ENCODE assay signal across 26 cellular contexts in the genomic region with DNA sequence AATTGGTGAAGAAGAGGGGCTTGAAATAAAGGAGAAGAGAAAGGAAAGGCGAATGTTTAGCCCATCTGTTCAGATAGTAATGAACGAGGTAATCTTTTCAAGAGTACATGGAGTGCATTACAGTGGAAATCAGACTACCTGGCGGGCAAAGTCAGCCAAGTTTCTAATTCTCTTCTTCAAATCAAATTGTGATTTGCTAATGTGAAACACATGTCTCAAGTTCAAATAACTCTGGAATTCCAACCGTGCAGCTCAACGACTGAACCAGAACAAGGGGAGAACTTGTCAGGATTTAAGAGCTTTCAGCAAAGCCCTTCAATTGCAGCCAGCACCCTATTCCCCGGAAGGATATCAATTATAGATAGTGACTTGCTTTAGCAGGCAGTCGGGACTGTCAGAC.
"Had no signal": no experiment of that assay in that cellular context is flagged by ENCODE, and none has a peak within 500 bp of the region (broad histone marks: within the 10 kb centered on the region; RNA-seq: fewer than 3 reads in every experiment).

No MANE protein-coding gene starts in this region.

- H3K36me3 ChIP-seq: pancreas, prostate gland, uterus had no signal

- H3K9me3 Mint-ChIP-seq: activated naive CD4-positive, alpha-beta T cell treated with anti-CD3 and anti-CD28 coated beads, Interleukin-2, amount 50 U/mL, for 24 hours; activated T-cell treated with anti-CD3 and anti-CD28 coated beads, Interleukin-2, amount 50 U/mL, for 24 hours had no signal

- H3K9me3 ChIP-seq: esophagus squamous epithelium, pancreas, prostate gland, sigmoid colon, stomach, tibial artery, uterus had no signal

- DNase-seq: activated CD4-positive, alpha-beta T cell treated with anti-CD3 and anti-CD28 coated beads for 4 hours; activated CD4-positive, alpha-beta T cell treated with anti-CD3 and anti-CD28 coated beads, Interleukin-2, amount 50 U/mL, for 48 hours; activated CD8-positive, alpha-beta memory T cell treated with anti-CD3 and anti-CD28 coated beads, Interleukin-2, amount 50 U/mL, for 4 hours; activated gamma-delta T cell treated with Interleukin-2 at 50 U/mL for 16 hours; activated naive CD8-positive, alpha-beta T cell treated with anti-CD3 and anti-CD28 coated beads, Interleukin-2, amount 50 U/mL, for 24 hours; activated T-cell treated with anti-CD3 and anti-CD28 coated beads, Interleukin-2, amount 50 U/mL, for 24 hours; dermis blood vessel endothelial cell; effector CD4-positive, alpha-beta T cell; esophagus squamous epithelium; heart right ventricle; kidney glomerular epithelial cell; left ventricle myocardium superior; pancreas; sigmoid colon; small intestine; stimulated activated CD4-positive, alpha-beta T cell treated with anti-CD3 and anti-CD28 coated beads, Interleukin-4, amount 100 ng/mL, for 4 hours; stimulated activated CD8-positive, alpha-beta memory T cell treated with anti-CD3 and anti-CD28 coated beads, Interleukin-4, amount 100 ng/mL, for 48 hours; stomach; T-helper 9 cell; tibial artery; uterus had no signal

- H3K4me1 ChIP-seq: heart right ventricle, pancreas, prostate gland, tibial artery, uterus had no signal

- H3K4me3 ChIP-seq: esophagus squamous epithelium, heart right ventricle, pancreas, prostate gland, sigmoid colon, stomach, tibial artery, uterus had no signal

- H3K4me1 Mint-ChIP-seq: activated naive CD4-positive, alpha-beta T cell treated with anti-CD3 and anti-CD28 coated beads, Interleukin-2, amount 50 U/mL, for 24 hours; activated naive CD8-positive, alpha-beta T cell treated with anti-CD3 and anti-CD28 coated beads, Interleukin-2, amount 50 U/mL, for 24 hours had no signal

- H3K4me3 Mint-ChIP-seq: activated naive CD4-positive, alpha-beta T cell treated with anti-CD3 and anti-CD28 coated beads, Interleukin-2, amount 50 U/mL, for 24 hours; activated naive CD8-positive, alpha-beta T cell treated with anti-CD3 and anti-CD28 coated beads, Interleukin-2, amount 50 U/mL, for 24 hours; activated T-cell treated with anti-CD3 and anti-CD28 coated beads, Interleukin-2, amount 50 U/mL, for 24 hours; activated T-helper 17 cell treated with anti-CD3 and anti-CD28 coated beads, Interleukin-2, amount 50 U/mL, for 72 hours; stimulated activated memory B cell treated with anti-CD40 and anti-IgM and Interleukin-4, amounts not matched to agents 10 μg/mL and 1 μg/mL and 100 μg/mL, for 72 hours had no signal

- H3K27ac Mint-ChIP-seq: activated naive CD4-positive, alpha-beta T cell treated with anti-CD3 and anti-CD28 coated beads, Interleukin-2, amount 50 U/mL, for 24 hours; activated naive CD8-positive, alpha-beta T cell treated with anti-CD3 and anti-CD28 coated beads, Interleukin-2, amount 50 U/mL, for 24 hours; activated T-cell treated with anti-CD3 and anti-CD28 coated beads, Interleukin-2, amount 50 U/mL, for 24 hours; activated T-helper 17 cell treated with anti-CD3 and anti-CD28 coated beads, Interleukin-2, amount 50 U/mL, for 72 hours; stimulated activated memory B cell treated with anti-CD40 and anti-IgM and Interleukin-4, amounts not matched to agents 10 μg/mL and 1 μg/mL and 100 μg/mL, for 72 hours had no signal

- H3K36me3 Mint-ChIP-seq: activated naive CD4-positive, alpha-beta T cell treated with anti-CD3 and anti-CD28 coated beads, Interleukin-2, amount 50 U/mL, for 24 hours; stimulated activated memory B cell treated with anti-CD40 and anti-IgM and Interleukin-4, amounts not matched to agents 10 μg/mL and 1 μg/mL and 100 μg/mL, for 72 hours had no signal

- H3K27ac ChIP-seq: esophagus squamous epithelium, heart right ventricle, pancreas, prostate gland, sigmoid colon, stomach, tibial artery, uterus, VCaP had no signal

- H3K27me3 ChIP-seq: esophagus squamous epithelium, heart right ventricle, pancreas, sigmoid colon, stomach, tibial artery, uterus had no signal

- ATAC-seq: activated naive CD8-positive, alpha-beta T cell treated with anti-CD3 and anti-CD28 coated beads, Interleukin-2, amount 50 U/mL, for 24 hours; activated T-helper 17 cell treated with anti-CD3 and anti-CD28 coated beads, Interleukin-2, amount 50 U/mL, for 72 hours; heart right ventricle; left ventricle myocardium superior; pancreas; stimulated activated memory B cell treated with anti-CD40 and anti-IgM and Interleukin-4, amounts not matched to agents 10 μg/mL and 1 μg/mL and 100 μg/mL, for 72 hours had no signal
